27 cellular contexts compared by ENCODE assay signal in the genomic region with DNA sequence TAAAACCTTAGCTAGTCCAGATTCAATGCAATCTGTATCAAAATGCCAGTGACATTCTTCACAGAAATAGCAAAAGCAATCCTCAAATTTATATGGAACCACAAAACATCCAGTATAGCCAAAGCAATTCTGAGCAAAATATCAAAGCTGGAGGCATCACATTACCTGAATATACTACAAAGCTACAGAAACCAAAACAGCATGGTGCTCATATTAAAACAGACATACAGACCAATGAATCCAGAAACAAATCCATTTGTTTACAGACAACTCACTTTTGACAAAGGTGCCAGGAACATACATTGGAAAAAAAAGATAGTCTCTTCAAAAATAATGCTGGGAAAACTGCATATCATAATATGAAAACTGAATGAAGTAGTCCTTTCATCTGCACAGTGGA. TPM values are rescaled to one million over a fixed set of nuclear protein-coding genes. Genes with fewer than 3 reads are reported as not detected.
"Had no signal": no experiment of that assay in that cellular context is flagged by ENCODE, and none has a peak within 500 bp of the region (broad histone marks: within the 10 kb centered on the region; RNA-seq: fewer than 3 reads in every experiment).

No MANE protein-coding gene starts in this region.

- H3K36me3 Mint-ChIP-seq: naive B cell; neural progenitor cell; stimulated activated naive B cell treated with anti-CD40 and anti-IgM and Interleukin-4, amounts not matched to agents 10 μg/mL and 1 μg/mL and 100 μg/mL, for 72 hours had no signal

- H3K4me1 Mint-ChIP-seq: activated CD4-positive, alpha-beta T cell treated with anti-CD3 and anti-CD28 coated beads for 36 hours; neural progenitor cell had no signal

- ATAC-seq: activated CD4-positive, alpha-beta T cell treated with anti-CD3 and anti-CD28 coated beads for 36 hours; heart right ventricle; left lobe of liver; sciatic nerve; stimulated activated naive B cell treated with anti-CD40 and anti-IgM and Interleukin-4, amounts not matched to agents 10 μg/mL and 1 μg/mL and 100 μg/mL, for 72 hours; upper lobe of right lung had no signal

- H3K27ac Mint-ChIP-seq: activated B cell treated with CpG ODN at 0.5 μM for 24 hours; activated CD4-positive, alpha-beta T cell treated with anti-CD3 and anti-CD28 coated beads for 36 hours; activated T-helper 2 cell treated with anti-CD3 and anti-CD28 coated beads, Interferon-gamma antibody, Interleukin-2, Interleukin-4, amounts not matched to agents 10 μg/mL and 5 μg/mL and 100 μg/mL, durations not matched to agents 14 hours and 24 hours and 36 hours; naive B cell; neural progenitor cell; stimulated activated naive B cell treated with anti-CD40 and anti-IgM and Interleukin-4, amounts not matched to agents 10 μg/mL and 1 μg/mL and 100 μg/mL, for 72 hours; T-helper 1 cell treated with Interleukin-12 subunit alpha and Interleukin-12 subunit beta and Interleukin-4 antibody, amounts not matched to agents 30 μg/mL and 1 μg/mL, for 36 hours had no signal

- DNase-seq: activated B cell treated with CpG ODN at 0.5 μM for 24 hours; activated CD4-positive, alpha-beta T cell treated with anti-CD3 and anti-CD28 coated beads for 36 hours; activated CD4-positive, alpha-beta T cell treated with anti-CD3 and anti-CD28 coated beads, Interleukin-2, amount 50 U/mL, for 4 hours; activated naive CD4-positive, alpha-beta T cell; activated T-cell treated with anti-CD3 and anti-CD28 coated beads for 4 hours; cortex of kidney; heart right ventricle; naive B cell; posterior cingulate gyrus; stimulated activated CD4-positive, alpha-beta T cell treated with anti-CD3 and anti-CD28 coated beads, Interleukin-15, amount 100 ng/mL, for 24 hours; stimulated activated naive B cell treated with anti-CD40 and anti-IgM and Interleukin-4, amounts not matched to agents 10 μg/mL and 1 μg/mL and 100 μg/mL, for 72 hours; T1000; thyroid gland; upper lobe of right lung had no signal

- H3K9me3 Mint-ChIP-seq: activated T-helper 2 cell treated with anti-CD3 and anti-CD28 coated beads, Interferon-gamma antibody, Interleukin-2, Interleukin-4, amounts not matched to agents 10 μg/mL and 5 μg/mL and 100 μg/mL, durations not matched to agents 14 hours and 24 hours and 36 hours; neural progenitor cell; stimulated activated naive B cell treated with anti-CD40 and anti-IgM and Interleukin-4, amounts not matched to agents 10 μg/mL and 1 μg/mL and 100 μg/mL, for 72 hours; T-helper 1 cell treated with Interleukin-12 subunit alpha and Interleukin-12 subunit beta and Interleukin-4 antibody, amounts not matched to agents 30 μg/mL and 1 μg/mL, for 36 hours had no signal

- H3K4me3 Mint-ChIP-seq: activated B cell treated with CpG ODN at 0.5 μM for 24 hours; activated CD4-positive, alpha-beta T cell treated with anti-CD3 and anti-CD28 coated beads for 36 hours; naive B cell; neural progenitor cell; stimulated activated naive B cell treated with anti-CD40 and anti-IgM and Interleukin-4, amounts not matched to agents 10 μg/mL and 1 μg/mL and 100 μg/mL, for 72 hours; T-helper 1 cell treated with Interleukin-12 subunit alpha and Interleukin-12 subunit beta and Interleukin-4 antibody, amounts not matched to agents 30 μg/mL and 1 μg/mL, for 36 hours had no signal

RNA-seq across cellular contexts. Expression of a gene that starts 4.8 kb away (rescaled TPM):
- total RNA-seq: activated B cell treated with CpG ODN at 0.5 μM for 24 hours; activated CD4-positive, alpha-beta T cell treated with anti-CD3 and anti-CD28 coated beads for 36 hours; activated T-helper 2 cell treated with anti-CD3 and anti-CD28 coated beads, Interferon-gamma antibody, Interleukin-2, Interleukin-4, amounts not matched to agents 10 μg/mL and 5 μg/mL and 100 μg/mL, durations not matched to agents 14 hours and 24 hours and 36 hours; epithelial cell of proximal tubule; fibroblast of villous mesenchyme; kidney epithelial cell; left lobe of liver; mesenteric fat pad; smooth muscle cell had no signal

RNA-seq across cellular contexts. Expression of a gene that starts 15.0 kb away (rescaled TPM):
- total RNA-seq: activated CD4-positive, alpha-beta T cell treated with anti-CD3 and anti-CD28 coated beads for 36 hours; epithelial cell of proximal tubule; fibroblast of villous mesenchyme; kidney epithelial cell; smooth muscle cell had no signal

RNA-seq across cellular contexts. Expression of a gene that starts 15.6 kb away (rescaled TPM):
- total RNA-seq: activated B cell treated with CpG ODN at 0.5 μM for 24 hours; activated CD4-positive, alpha-beta T cell treated with anti-CD3 and anti-CD28 coated beads for 36 hours; activated T-helper 2 cell treated with anti-CD3 and anti-CD28 coated beads, Interferon-gamma antibody, Interleukin-2, Interleukin-4, amounts not matched to agents 10 μg/mL and 5 μg/mL and 100 μg/mL, durations not matched to agents 14 hours and 24 hours and 36 hours; epithelial cell of proximal tubule; fibroblast of villous mesenchyme; kidney epithelial cell; left lobe of liver; mesenteric fat pad; mucosa of gallbladder; sciatic nerve; smooth muscle cell; subcutaneous adipose tissue; thyroid gland; upper lobe of right lung had no signal

RNA-seq across cellular contexts. Expression of a gene that starts 31.0 kb away (rescaled TPM):
- total RNA-seq: activated B cell treated with CpG ODN at 0.5 μM for 24 hours; activated CD4-positive, alpha-beta T cell treated with anti-CD3 and anti-CD28 coated beads for 36 hours; epithelial cell of proximal tubule; fibroblast of villous mesenchyme; kidney epithelial cell; left lobe of liver; mesenteric fat pad; smooth muscle cell had no signal

RNA-seq across cellular contexts. Expression of a gene that starts 48.4 kb away (rescaled TPM):
- total RNA-seq: activated B cell treated with CpG ODN at 0.5 μM for 24 hours, cerebellum, epithelial cell of proximal tubule, fibroblast of villous mesenchyme, kidney epithelial cell, left lobe of liver, sciatic nerve, smooth muscle cell had no signal
